ENCODE assay signal across 1 cellular context in genomic region chr9:120542701-120543490, GRCh38.
TF ChIP-seq lines count a peak whose summit lies in the region.

No MANE protein-coding gene starts in this region.

TF ChIP-seq in IMR-90, 13 proteins besides CTCF, POLR2A, EP300 and RAD21:
- TF ChIP-seq RCOR1 (IDR thresholded peaks at IDR 0.05; ENCODE audit: insufficient replicate concordance, low read length) (no peak), BHLHE40 (IDR thresholded peaks at IDR 0.05; ENCODE audit: low read depth, low read length) (no peak), MAFK (IDR thresholded peaks at IDR 0.05; ENCODE audit: low read depth, low read length) (no peak), NFE2L2 (IDR thresholded peaks at IDR 0.05; ENCODE audit: low read depth, low read length) (no peak), FOS (IDR thresholded peaks at IDR 0.05; ENCODE audit: low read depth, low read length) (no peak), USF2 (IDR thresholded peaks at IDR 0.05; ENCODE audit: low read depth, low read length) (no peak), MAZ (IDR thresholded peaks at IDR 0.05; ENCODE audit: borderline replicate concordance, low read depth, low read length) (no peak), MXI1 (IDR thresholded peaks at IDR 0.05; ENCODE audit: borderline replicate concordance, low read depth, low read length) (no peak), SMC3 (IDR thresholded peaks at IDR 0.05; ENCODE audit: low read depth, low read length) (no peak), ELK1 (IDR thresholded peaks at IDR 0.05; ENCODE audit: borderline replicate concordance, low read depth, low read length) (no peak), RFX5 (IDR thresholded peaks at IDR 0.05; ENCODE audit: low read depth, low read length) (no peak), CEBPB (IDR thresholded peaks at IDR 0.05; ENCODE audit: low read depth, low read length) (no peak), CHD1 (IDR thresholded peaks at IDR 0.05; ENCODE audit: low read depth, low read length) (no peak)
